In the genomic region with DNA sequence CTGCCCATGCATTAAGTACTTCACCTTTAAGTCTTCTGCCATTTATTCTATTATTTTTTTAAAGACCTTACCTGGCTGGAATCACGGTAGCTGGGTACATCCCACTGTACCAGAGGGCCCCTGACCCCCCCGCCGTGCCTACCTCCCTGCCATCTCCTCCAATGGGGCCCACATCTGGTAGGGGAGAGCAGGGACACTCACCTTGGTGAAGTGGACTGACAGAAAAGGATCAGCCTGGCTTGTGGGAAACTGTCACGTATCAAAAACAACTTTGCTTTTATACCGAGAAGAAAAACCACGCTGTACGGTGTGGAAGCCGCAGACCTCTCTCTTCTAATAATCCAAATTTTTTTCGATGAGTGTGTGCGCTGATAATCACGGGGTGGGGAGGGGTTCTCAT, we compare ENCODE assay signal across 21 cellular contexts. TPM values are rescaled to one million over a fixed set of nuclear protein-coding genes. Genes with fewer than 3 reads are reported as not detected.
DNase-seq lines count a peak whose midpoint lies in the region; ATAC-seq lines count a peak whose summit lies in the region.
"Had no signal": no experiment of that assay in that cellular context is flagged by ENCODE, and none has a peak within 500 bp of the region (broad histone marks: within the 10 kb centered on the region; RNA-seq: fewer than 3 reads in every experiment).

A gene with protein sequence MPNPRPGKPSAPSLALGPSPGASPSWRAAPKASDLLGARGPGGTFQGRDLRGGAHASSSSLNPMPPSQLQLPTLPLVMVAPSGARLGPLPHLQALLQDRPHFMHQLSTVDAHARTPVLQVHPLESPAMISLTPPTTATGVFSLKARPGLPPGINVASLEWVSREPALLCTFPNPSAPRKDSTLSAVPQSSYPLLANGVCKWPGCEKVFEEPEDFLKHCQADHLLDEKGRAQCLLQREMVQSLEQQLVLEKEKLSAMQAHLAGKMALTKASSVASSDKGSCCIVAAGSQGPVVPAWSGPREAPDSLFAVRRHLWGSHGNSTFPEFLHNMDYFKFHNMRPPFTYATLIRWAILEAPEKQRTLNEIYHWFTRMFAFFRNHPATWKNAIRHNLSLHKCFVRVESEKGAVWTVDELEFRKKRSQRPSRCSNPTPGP (minus strand): TSS at position 251 of the 400 bp plus-strand sequence. CDS start 6,205 bp downstream, outside the sequence.

- peaks cover 40% of the 10 kb centered on the region for H3K4me1 Mint-ChIP-seq in activated naive CD4-positive, alpha-beta T cell treated with anti-CD3 and anti-CD28 coated beads for 36 hours (ENCODE audit: low read depth)

- H3K27ac Mint-ChIP-seq in activated naive CD4-positive, alpha-beta T cell treated with anti-CD3 and anti-CD28 coated beads for 36 hours: peak within 1 kb of the TSS; percentile 60
- H3K27ac Mint-ChIP-seq in activated naive CD4-positive, alpha-beta T cell treated with anti-CD3 and anti-CD28 coated beads, Interleukin-2, amount 50 U/mL, for 72 hours: peak within 1 kb of the TSS; percentile 88 to 90
- H3K27ac Mint-ChIP-seq: brain, memory B cell, WTC11 had no signal

- H3K9me3 Mint-ChIP-seq in activated naive CD4-positive, alpha-beta T cell treated with anti-CD3 and anti-CD28 coated beads for 36 hours: no peaks in the 10 kb centered on the region
- no peaks in the 10 kb centered on the region for H3K9me3 Mint-ChIP-seq in activated naive CD4-positive, alpha-beta T cell treated with anti-CD3 and anti-CD28 coated beads, Interleukin-2, amount 50 U/mL, for 72 hours
- H3K9me3 Mint-ChIP-seq: memory B cell, WTC11 had no signal

- DNase-seq in T-helper 1 cell (no peak), posterior vena cava (ENCODE audit: low spot score) (peak; percentile 34)
- no peak for DNase-seq in activated naive CD4-positive, alpha-beta T cell treated with anti-CD3 and anti-CD28 coated beads for 36 hours
- no peak for DNase-seq in activated naive CD4-positive, alpha-beta T cell (lab: John Stamatoyannopoulos, UW)
- DNase-seq in activated naive CD4-positive, alpha-beta T cell treated with anti-CD3 and anti-CD28 coated beads, Interleukin-2, amount 50 U/mL, for 72 hours (ENCODE audit: low spot score in 2 of 2): no peak
- DNase-seq: effector CD4-positive, alpha-beta T cell; erythroblast; NCI-H510A treated with DMSO at 0.1 percent for 48 hours; nucleus accumbens; stimulated activated CD4-positive, alpha-beta T cell treated with anti-CD3 and anti-CD28 coated beads, Interleukin-1b, Interleukin-23, amount 100 ng/mL, for 48 hours; T-helper 9 cell had no signal

- CTCF ChIA-PET in activated naive CD4-positive, alpha-beta T cell treated with anti-CD3 and anti-CD28 coated beads for 36 hours (lab: Charles Lee): interaction anchor here (1.6 kb wide), 1 partner anchor 72 kb away, joined by 5 read pairs; no protein-coding TSS in a partner anchor

- intact Hi-C loops in T-helper 1 cell treated with Interleukin-12 subunit alpha and Interleukin-12 subunit beta and Interleukin-4 antibody, amounts not matched to agents 30 ng/mL and 1 ng/mL, for 36 hours (cut with micrococcal nuclease): loop anchor here (10.0 kb wide), 1 partner anchor 550 kb away; no protein-coding TSS in a partner anchor
- intact Hi-C loops in activated naive CD4-positive, alpha-beta T cell treated with anti-CD3 and anti-CD28 coated beads for 36 hours (cut with micrococcal nuclease): loop anchor here (10.0 kb wide), 1 partner anchor 330 kb away; no protein-coding TSS in a partner anchor
- intact Hi-C loops in posterior vena cava (cut with DNase I): no loop called here

- H3K4me3 Mint-ChIP-seq in activated naive CD4-positive, alpha-beta T cell treated with anti-CD3 and anti-CD28 coated beads for 36 hours: peak within 1 kb of the TSS; percentile 40
- H3K4me3 Mint-ChIP-seq: brain, memory B cell, WTC11 had no signal

- H3K36me3 Mint-ChIP-seq in activated naive CD4-positive, alpha-beta T cell treated with anti-CD3 and anti-CD28 coated beads for 36 hours (ENCODE audit: low read depth): no peaks in the 10 kb centered on the region
- peaks cover 0 to 5% of the 10 kb centered on the region in 2 donors for H3K36me3 Mint-ChIP-seq in activated naive CD4-positive, alpha-beta T cell treated with anti-CD3 and anti-CD28 coated beads, Interleukin-2, amount 50 U/mL, for 72 hours
- H3K36me3 Mint-ChIP-seq: brain, memory B cell, WTC11 had no signal

- H3K27me3 Mint-ChIP-seq in activated naive CD4-positive, alpha-beta T cell treated with anti-CD3 and anti-CD28 coated beads for 36 hours (ENCODE audit: low read depth): no peaks in the 10 kb centered on the region
- H3K27me3 Mint-ChIP-seq: brain had no signal

- ATAC-seq in activated naive CD4-positive, alpha-beta T cell treated with anti-CD3 and anti-CD28 coated beads, Interleukin-2, amount 50 U/mL, for 72 hours: no peak
- ATAC-seq in GM18502 (IDR thresholded peaks at IDR 0.05; ENCODE audit: poor library complexity, unreplicated experiment) (no peak), GM19467 (IDR thresholded peaks at IDR 0.05; ENCODE audit: unreplicated experiment) (no peak)
- ATAC-seq: HepG2, WTC11 had no signal

RNA-seq across cellular contexts. Expression of the gene that starts here (rescaled TPM):
- total RNA-seq in T-helper 1 cell treated with Interleukin-12 subunit alpha and Interleukin-12 subunit beta and Interleukin-4 antibody, amounts not matched to agents 30 ng/mL and 1 ng/mL, for 36 hours: 19.9 and 20.4 TPM in 2 replicates
- total RNA-seq in activated naive CD4-positive, alpha-beta T cell treated with anti-CD3 and anti-CD28 coated beads for 36 hours: 1 to 10 TPM; 7.1 to 7.5 TPM
- total RNA-seq in activated naive CD4-positive, alpha-beta T cell treated with anti-CD3 and anti-CD28 coated beads, Interleukin-2, amount 50 U/mL, for 72 hours: 10 to 100 TPM in 1 of 2 donors, 1 to 10 TPM in 1; 5.4 to 24.3 TPM
- total RNA-seq in posterior vena cava: under 1 TPM in 1 of 2 donors, not detected in 1; 0.10 TPM
- total RNA-seq: G401, HepG2, LHCN-M2, pulmonary artery endothelial cell had no signal

Comparison
In these comparisons a context has a peak if more than half of its experiments do, and no peak if none do; other contexts are left out.
1. RNA of the gene that starts here (total RNA-seq): 5.4 to 24.3 TPM in activated naive CD4-positive, alpha-beta T cell treated with anti-CD3 and anti-CD28 coated beads, Interleukin-2, amount 50 U/mL, for 72 hours, 19.9 to 20.4 TPM in T-helper 1 cell treated with Interleukin-12 subunit alpha and Interleukin-12 subunit beta and Interleukin-4 antibody, amounts not matched to agents 30 ng/mL and 1 ng/mL, for 36 hours and 7.1 to 7.5 TPM in activated naive CD4-positive, alpha-beta T cell treated with anti-CD3 and anti-CD28 coated beads for 36 hours; 0.10 TPM in posterior vena cava; every median in the first group is over 4 times any median in the second.
2. Peak in DNase-seq in posterior vena cava; RNA of the gene not detected or under 1 TPM.
3. intact Hi-C loops: an anchor here in T-helper 1 cell treated with Interleukin-12 subunit alpha and Interleukin-12 subunit beta and Interleukin-4 antibody, amounts not matched to agents 30 ng/mL and 1 ng/mL, for 36 hours (10.0 kb wide) and activated naive CD4-positive, alpha-beta T cell treated with anti-CD3 and anti-CD28 coated beads for 36 hours (10.0 kb wide); none called in posterior vena cava.